ENCODE assay signal across 2 cellular contexts in genomic region chr6:37306624-37307222, GRCh38.
TF ChIP-seq lines count a peak whose summit lies in the region.

No MANE protein-coding gene starts in this region.

TF ChIP-seq in HEK293, 187 proteins besides CTCF, POLR2A, EP300 and RAD21:
- TF ChIP-seq ZNF324 (tag by site-specific recombination; IDR thresholded peaks at IDR 0.05) (no peak), ZNF830 (tag by site-specific recombination; IDR thresholded peaks at IDR 0.05; ENCODE audit: low read depth) (no peak), ZNF174 (tag by site-specific recombination; IDR thresholded peaks at IDR 0.05) (no peak), PRDM10 (tag by site-specific recombination; IDR thresholded peaks at IDR 0.05) (peak; percentile 55; the same call in 1 of the 2 replicates), ZNF157 (tag by site-specific recombination; IDR thresholded peaks at IDR 0.05) (no peak)

TF ChIP-seq in H1, 55 proteins besides CTCF, POLR2A, EP300 and RAD21:
- TF ChIP-seq USF2 (IDR thresholded peaks at IDR 0.05; ENCODE audit: low read length) (no peak), CHD1 (IDR thresholded peaks at IDR 0.05; ENCODE audit: low read depth, low read length) (no peak), E2F6 (IDR thresholded peaks at IDR 0.05) (no peak), TEAD4 (IDR thresholded peaks at IDR 0.05; ENCODE audit: low read depth, low read length) (no peak), YY1 (IDR thresholded peaks at IDR 0.05; ENCODE audit: low read depth, low read length) (no peak), MAFK (IDR thresholded peaks at IDR 0.05; ENCODE audit: low read depth, low read length) (no peak), CBX5 (IDR thresholded peaks at IDR 0.05; ENCODE audit: low read depth, low read length) (no peak), CBX8 (IDR thresholded peaks at IDR 0.05; ENCODE audit: borderline replicate concordance, low read depth, low read length) (no peak), SUZ12 (IDR thresholded peaks at IDR 0.05; ENCODE audit: low read length) (no peak), SIN3A (conservative IDR thresholded peaks at IDR 0.05 in 1 of 2, IDR thresholded peaks at IDR 0.05 in 1 of 2; ENCODE audit: low read depth in 1 of 2, low read length in 2 of 2) (no peak), EGR1 (IDR thresholded peaks at IDR 0.05; ENCODE audit: borderline replicate concordance, low read depth, low read length) (no peak), TCF12 (IDR thresholded peaks at IDR 0.05; ENCODE audit: low read depth, low read length) (no peak)
